Comparison of ENCODE assay signal across 1 cellular context in the genomic region with DNA sequence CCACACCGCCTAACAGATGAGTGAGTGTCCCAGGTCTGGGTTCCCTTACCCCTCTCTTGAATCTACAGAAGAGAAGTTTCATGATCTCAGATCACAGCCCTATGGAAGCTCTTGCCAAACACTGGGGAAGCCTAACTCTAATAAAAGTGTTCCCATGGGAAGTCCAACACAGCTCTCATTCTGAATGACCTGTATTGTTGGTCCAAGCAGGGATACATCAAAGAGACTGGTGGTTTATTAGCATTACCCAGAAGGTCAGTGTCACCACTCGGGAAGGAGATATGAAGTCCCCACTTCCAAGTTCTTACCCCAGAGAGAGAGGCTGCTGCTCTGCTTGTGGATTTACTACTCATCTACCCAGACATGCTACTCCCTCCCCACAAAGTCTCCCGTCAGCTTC.
TF ChIP-seq lines count a peak whose summit lies in the region.

No MANE protein-coding gene starts in this region.

TF ChIP-seq in HepG2, 621 proteins besides CTCF, POLR2A, EP300 and RAD21:
- TF ChIP-seq ZNF160 (CRISPR knock-in tag; IDR thresholded peaks at IDR 0.05) (no peak), TBX2 (CRISPR knock-in tag; IDR thresholded peaks at IDR 0.05; ENCODE audit: borderline replicate concordance) (peak; percentile 32), ZBTB42 (CRISPR knock-in tag; IDR thresholded peaks at IDR 0.05) (no peak), HMG20A (CRISPR knock-in tag; IDR thresholded peaks at IDR 0.05; ENCODE audit: borderline replicate concordance) (peak; percentile 47; the same call in 1 of the 2 replicates), EED (CRISPR knock-in tag; IDR thresholded peaks at IDR 0.05) (no peak), ZNF232 (CRISPR knock-in tag; IDR thresholded peaks at IDR 0.05; ENCODE audit: borderline replicate concordance) (0 out of 2 replicates have a peak, but pooled peaks have one; percentile 31), SOX13 (IDR thresholded peaks at IDR 0.05) (no peak), SOX13 (CRISPR knock-in tag; conservative IDR thresholded peaks at IDR 0.05 in 1 of 2, IDR thresholded peaks at IDR 0.05 in 1 of 2) (peak in 1 of 2 experiments; percentile 38; a peak in 1 of 4 replicates), ZNF839 (CRISPR knock-in tag; IDR thresholded peaks at IDR 0.05; ENCODE audit: borderline replicate concordance) (no peak), TCF7 (IDR thresholded peaks at IDR 0.05; ENCODE audit: low read depth) (0 out of 2 replicates have a peak, but pooled peaks have one; percentile 12), FIP1L1 (IDR thresholded peaks at IDR 0.05; ENCODE audit: borderline replicate concordance, insufficient read depth, low read depth, low read length) (no peak), POLR2G (IDR thresholded peaks at IDR 0.05; ENCODE audit: low read depth, low read length) (0 out of 2 replicates have a peak, but pooled peaks have one; percentile 31), ASH2L (IDR thresholded peaks at IDR 0.05; ENCODE audit: insufficient read length, low read depth, low read length) (no peak), ZNF225 (CRISPR knock-in tag; IDR thresholded peaks at IDR 0.05) (no peak), ZNF878 (CRISPR knock-in tag; IDR thresholded peaks at IDR 0.05) (no peak), RBFOX2 (IDR thresholded peaks at IDR 0.05; ENCODE audit: low read depth, low read length) (peak; percentile 45; the same call in 1 of the 2 replicates), ZNF430 (CRISPR knock-in tag; IDR thresholded peaks at IDR 0.05) (no peak)
- TF ChIP-seq, protein P1, sequence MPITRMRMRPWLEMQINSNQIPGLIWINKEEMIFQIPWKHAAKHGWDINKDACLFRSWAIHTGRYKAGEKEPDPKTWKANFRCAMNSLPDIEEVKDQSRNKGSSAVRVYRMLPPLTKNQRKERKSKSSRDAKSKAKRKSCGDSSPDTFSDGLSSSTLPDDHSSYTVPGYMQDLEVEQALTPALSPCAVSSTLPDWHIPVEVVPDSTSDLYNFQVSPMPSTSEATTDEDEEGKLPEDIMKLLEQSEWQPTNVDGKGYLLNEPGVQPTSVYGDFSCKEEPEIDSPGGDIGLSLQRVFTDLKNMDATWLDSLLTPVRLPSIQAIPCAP (CRISPR knock-in tag; IDR thresholded peaks at IDR 0.05; ENCODE audit: low read depth), result no peak
- TF ChIP-seq, protein P2, sequence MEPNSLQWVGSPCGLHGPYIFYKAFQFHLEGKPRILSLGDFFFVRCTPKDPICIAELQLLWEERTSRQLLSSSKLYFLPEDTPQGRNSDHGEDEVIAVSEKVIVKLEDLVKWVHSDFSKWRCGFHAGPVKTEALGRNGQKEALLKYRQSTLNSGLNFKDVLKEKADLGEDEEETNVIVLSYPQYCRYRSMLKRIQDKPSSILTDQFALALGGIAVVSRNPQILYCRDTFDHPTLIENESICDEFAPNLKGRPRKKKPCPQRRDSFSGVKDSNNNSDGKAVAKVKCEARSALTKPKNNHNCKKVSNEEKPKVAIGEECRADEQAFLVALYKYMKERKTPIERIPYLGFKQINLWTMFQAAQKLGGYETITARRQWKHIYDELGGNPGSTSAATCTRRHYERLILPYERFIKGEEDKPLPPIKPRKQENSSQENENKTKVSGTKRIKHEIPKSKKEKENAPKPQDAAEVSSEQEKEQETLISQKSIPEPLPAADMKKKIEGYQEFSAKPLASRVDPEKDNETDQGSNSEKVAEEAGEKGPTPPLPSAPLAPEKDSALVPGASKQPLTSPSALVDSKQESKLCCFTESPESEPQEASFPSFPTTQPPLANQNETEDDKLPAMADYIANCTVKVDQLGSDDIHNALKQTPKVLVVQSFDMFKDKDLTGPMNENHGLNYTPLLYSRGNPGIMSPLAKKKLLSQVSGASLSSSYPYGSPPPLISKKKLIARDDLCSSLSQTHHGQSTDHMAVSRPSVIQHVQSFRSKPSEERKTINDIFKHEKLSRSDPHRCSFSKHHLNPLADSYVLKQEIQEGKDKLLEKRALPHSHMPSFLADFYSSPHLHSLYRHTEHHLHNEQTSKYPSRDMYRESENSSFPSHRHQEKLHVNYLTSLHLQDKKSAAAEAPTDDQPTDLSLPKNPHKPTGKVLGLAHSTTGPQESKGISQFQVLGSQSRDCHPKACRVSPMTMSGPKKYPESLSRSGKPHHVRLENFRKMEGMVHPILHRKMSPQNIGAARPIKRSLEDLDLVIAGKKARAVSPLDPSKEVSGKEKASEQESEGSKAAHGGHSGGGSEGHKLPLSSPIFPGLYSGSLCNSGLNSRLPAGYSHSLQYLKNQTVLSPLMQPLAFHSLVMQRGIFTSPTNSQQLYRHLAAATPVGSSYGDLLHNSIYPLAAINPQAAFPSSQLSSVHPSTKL (CRISPR knock-in tag; IDR thresholded peaks at IDR 0.05), result peak; percentile 23; the same call in 1 of the 2 replicates
- TF ChIP-seq, protein P3, sequence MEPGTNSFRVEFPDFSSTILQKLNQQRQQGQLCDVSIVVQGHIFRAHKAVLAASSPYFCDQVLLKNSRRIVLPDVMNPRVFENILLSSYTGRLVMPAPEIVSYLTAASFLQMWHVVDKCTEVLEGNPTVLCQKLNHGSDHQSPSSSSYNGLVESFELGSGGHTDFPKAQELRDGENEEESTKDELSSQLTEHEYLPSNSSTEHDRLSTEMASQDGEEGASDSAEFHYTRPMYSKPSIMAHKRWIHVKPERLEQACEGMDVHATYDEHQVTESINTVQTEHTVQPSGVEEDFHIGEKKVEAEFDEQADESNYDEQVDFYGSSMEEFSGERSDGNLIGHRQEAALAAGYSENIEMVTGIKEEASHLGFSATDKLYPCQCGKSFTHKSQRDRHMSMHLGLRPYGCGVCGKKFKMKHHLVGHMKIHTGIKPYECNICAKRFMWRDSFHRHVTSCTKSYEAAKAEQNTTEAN (CRISPR knock-in tag; conservative IDR thresholded peaks at IDR 0.05), result no peak
- TF ChIP-seq, protein P4, sequence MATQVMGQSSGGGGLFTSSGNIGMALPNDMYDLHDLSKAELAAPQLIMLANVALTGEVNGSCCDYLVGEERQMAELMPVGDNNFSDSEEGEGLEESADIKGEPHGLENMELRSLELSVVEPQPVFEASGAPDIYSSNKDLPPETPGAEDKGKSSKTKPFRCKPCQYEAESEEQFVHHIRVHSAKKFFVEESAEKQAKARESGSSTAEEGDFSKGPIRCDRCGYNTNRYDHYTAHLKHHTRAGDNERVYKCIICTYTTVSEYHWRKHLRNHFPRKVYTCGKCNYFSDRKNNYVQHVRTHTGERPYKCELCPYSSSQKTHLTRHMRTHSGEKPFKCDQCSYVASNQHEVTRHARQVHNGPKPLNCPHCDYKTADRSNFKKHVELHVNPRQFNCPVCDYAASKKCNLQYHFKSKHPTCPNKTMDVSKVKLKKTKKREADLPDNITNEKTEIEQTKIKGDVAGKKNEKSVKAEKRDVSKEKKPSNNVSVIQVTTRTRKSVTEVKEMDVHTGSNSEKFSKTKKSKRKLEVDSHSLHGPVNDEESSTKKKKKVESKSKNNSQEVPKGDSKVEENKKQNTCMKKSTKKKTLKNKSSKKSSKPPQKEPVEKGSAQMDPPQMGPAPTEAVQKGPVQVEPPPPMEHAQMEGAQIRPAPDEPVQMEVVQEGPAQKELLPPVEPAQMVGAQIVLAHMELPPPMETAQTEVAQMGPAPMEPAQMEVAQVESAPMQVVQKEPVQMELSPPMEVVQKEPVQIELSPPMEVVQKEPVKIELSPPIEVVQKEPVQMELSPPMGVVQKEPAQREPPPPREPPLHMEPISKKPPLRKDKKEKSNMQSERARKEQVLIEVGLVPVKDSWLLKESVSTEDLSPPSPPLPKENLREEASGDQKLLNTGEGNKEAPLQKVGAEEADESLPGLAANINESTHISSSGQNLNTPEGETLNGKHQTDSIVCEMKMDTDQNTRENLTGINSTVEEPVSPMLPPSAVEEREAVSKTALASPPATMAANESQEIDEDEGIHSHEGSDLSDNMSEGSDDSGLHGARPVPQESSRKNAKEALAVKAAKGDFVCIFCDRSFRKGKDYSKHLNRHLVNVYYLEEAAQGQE (IDR thresholded peaks at IDR 0.05; ENCODE audit: borderline replicate concordance in 1 of 2, low read depth in 1 of 2, low read length in 2 of 2), result no peak
